In genomic region chr1:12530462-12531168, GRCh38 we compare ENCODE assay signal across 27 cellular contexts.
DNase-seq lines count a peak whose midpoint lies in the region; ATAC-seq, FAIRE-seq and TF ChIP-seq lines count a peak whose summit lies in the region.
"Had no signal": no experiment of that assay in that cellular context is flagged by ENCODE, and none has a peak within 500 bp of the region (broad histone marks: within the 10 kb centered on the region; RNA-seq: fewer than 3 reads in every experiment).

No MANE protein-coding gene starts in this region.

- FAIRE-seq in HepG2 (lab: Jason Lieb, UNC): no peak
- FAIRE-seq: D721Med, GM19239 had no signal

- ATAC-seq in HepG2 (no peak), left lung (peak; percentile 13), upper lobe of right lung (no peak), HG03469 (IDR thresholded peaks at IDR 0.05; ENCODE audit: unreplicated experiment) (no peak)
- ATAC-seq: PC-3, Right ventricle myocardium inferior had no signal

- H4K20me1 ChIP-seq in HepG2 (ENCODE audit: insufficient read depth, low read length): no peaks in the 10 kb centered on the region
- H4K20me1 ChIP-seq: BLaER1 treated with 17β-estradiol and CSF1 and Interleukin-3, amounts not matched to agents 10 nM and 100 nM had no signal

- TF ChIP-seq EP300 in HepG2 (IDR thresholded peaks at IDR 0.05; ENCODE audit: low read depth in 2 of 2, low read length in 2 of 2) (no peak), HepG2 (CRISPR knock-in tag; IDR thresholded peaks at IDR 0.05; ENCODE audit: borderline replicate concordance) (no peak)

- TF ChIP-seq RAD21 in liver (IDR thresholded peaks at IDR 0.05) (peak in 1 of 2 donors; percentile 19), HepG2 (CRISPR knock-in tag; IDR thresholded peaks at IDR 0.05) (no peak)

- H3K79me2 ChIP-seq in HepG2 (ENCODE audit: insufficient read depth, low read length): no peaks in the 10 kb centered on the region

- no peak for TF ChIP-seq POLR2A in HepG2 (IDR thresholded peaks at IDR 0.05; ENCODE audit: insufficient read depth in 1 of 2, low read depth in 2 of 2, low read length in 2 of 2)
- no peak for TF ChIP-seq POLR2A in thyroid gland (IDR thresholded peaks at IDR 0.05)

- no peak overlapping the region for H2AFZ ChIP-seq in HepG2 (ENCODE audit: low read length)

- CTCF ChIA-PET in HepG2 (lab: Yijun Ruan, JAX; ENCODE audit: low intra/inter-chr PET ratio, low total read pairs): no interaction called here

- TF ChIP-seq CTCF in liver (IDR thresholded peaks at IDR 0.05; ENCODE audit: low read depth, low read length, missing input control) (no peak), HepG2 (CRISPR knock-in tag; IDR thresholded peaks at IDR 0.05) (no peak), left lung (IDR thresholded peaks at IDR 0.05) (no peak), upper lobe of right lung (IDR thresholded peaks at IDR 0.05) (no peak), thyroid gland (IDR thresholded peaks at IDR 0.05) (no peak)

- H3K4me2 ChIP-seq in HepG2 (ENCODE audit: low read depth, low read length): no peak overlapping the region

- H3K9ac ChIP-seq in liver (ENCODE audit: low read depth in 1 of 2, low read length in 2 of 2) (no peak overlapping the region), HepG2 (ENCODE audit: insufficient read depth, low read depth, low read length) (no peak overlapping the region)
- H3K9ac ChIP-seq: BLaER1 treated with 17β-estradiol and CSF1 and Interleukin-3, amounts not matched to agents 10 nM and 100 nM had no signal

- POLR2A ChIA-PET in HepG2 (lab: Yijun Ruan, JAX): interaction anchor here (1.3 to 9.3 kb wide), 4 partner anchors 79 to 129 kb away, joined by 4 to 220 read pairs (median 20); partner anchors contain the start of gene DHRS3

- 63% methylated on average over 11 of the region's 11 CpGs for WGBS in liver
- WGBS in HepG2 (ENCODE audit: low lambda C conversion rate): 79% methylated on average over 11 of the region's 11 CpGs
- 83 to 95% methylated on average over 11 of the region's 11 CpGs for WGBS in thyroid gland, 2 donors

- H3K27ac ChIP-seq in liver (ENCODE audit: low read depth in 1 of 2, low read length in 2 of 2) (peak overlapping the region in 1 of 2 donors; percentile 76), HepG2 (ENCODE audit: extremely low read length, insufficient read depth, low read length) (no peak overlapping the region), left lung (peak overlapping the region; percentile 41 to 53), upper lobe of right lung (no peak overlapping the region), thyroid gland (no peak overlapping the region)
- H3K27ac ChIP-seq: BLaER1 treated with 17β-estradiol and CSF1 and Interleukin-3, amounts not matched to agents 10 nM and 100 nM; SJSA1 had no signal

- in situ Hi-C loops in HepG2 (cut with HindIII; ENCODE audit: extremely low pct_ligation_motif_present, low pct_unique_long_range_greater_than_20kb): no loop called here

- no TSS peak for BruUV-seq in HepG2 (replicated peaks; lab: Mats Ljungman, UMichigan)

- no peak for DNase-seq in HepG2 (ENCODE audit: low spot score)
- peak in 1 of 2 donors; percentile 6 for DNase-seq in left lung
- peak; percentile 17 for DNase-seq in posterior vena cava (ENCODE audit: low spot score)
- DNase-seq in upper lobe of right lung: peak; percentile 32
- DNase-seq in thyroid gland: no peak
- no peak for DNase-seq in putamen (ENCODE audit: low spot score)
- DNase-seq: 8988T; AML-193; CD4-positive, alpha-beta T cell; H7; KBM-7; NCI-H1105 treated with DMSO at 0.1 percent for 48 hours; NCI-H146; NCI-H1930; NCI-H2107; NCI-H446; NCI-H524 treated with DMSO at 0.1 percent for 48 hours; NCI-H82; NK-92 treated with Interleukin-12 subunit alpha and Interleukin-12 subunit beta, amount 100 ng/mL, for 24 hours; PC-3 had no signal

- intact Hi-C loops in HepG2 (cut with micrococcal nuclease; ENCODE audit: unreplicated experiment) (no loop called here), left lung (cut with DNase I) (no loop called here), posterior vena cava (cut with DNase I) (no loop called here), upper lobe of right lung (cut with DNase I) (no loop called here), thyroid gland (cut with DNase I) (no loop called here)

- peaks cover 0 to 2% (median 0%) of the 10 kb centered on the region in 4 donors for H3K36me3 ChIP-seq in liver (ENCODE audit: control insufficient read depth in 4 of 4, insufficient read depth in 3 of 4, low read depth in 1 of 4, low read length in 3 of 4)
- H3K36me3 ChIP-seq in HepG2 (replicated peaks in 1 of 2; ENCODE audit: control insufficient read depth in 1 of 2, insufficient read depth in 2 of 2, low read length in 2 of 2): no peaks in the 10 kb centered on the region
- no peaks in the 10 kb centered on the region for H3K36me3 ChIP-seq in left lung
- no peaks in the 10 kb centered on the region for H3K36me3 ChIP-seq in upper lobe of right lung
- no peaks in the 10 kb centered on the region for H3K36me3 ChIP-seq in thyroid gland
- H3K36me3 ChIP-seq: SJSA1 had no signal

- H3K9me3 ChIP-seq in liver (ENCODE audit: control insufficient read depth in 4 of 4, low read length in 3 of 4) (no peaks in the 10 kb centered on the region), HepG2 (ENCODE audit: low read length) (no peaks in the 10 kb centered on the region), left lung (peaks cover 0 to 4% of the 10 kb centered on the region in 2 donors), upper lobe of right lung (no peaks in the 10 kb centered on the region), thyroid gland (no peaks in the 10 kb centered on the region)
- H3K9me3 ChIP-seq: SJSA1 had no signal

- H3K4me3 ChIP-seq in liver (ENCODE audit: low read depth in 1 of 3, low read length in 3 of 3) (no peak overlapping the region), HepG2 (replicated peaks in 1 of 3; ENCODE audit: insufficient read depth in 1 of 3, low read depth in 2 of 3, low read length in 3 of 3) (no peak overlapping the region), left lung (no peak overlapping the region), upper lobe of right lung (no peak overlapping the region), thyroid gland (replicated peaks in 1 of 3) (no peak overlapping the region)
- H3K4me3 ChIP-seq: BLaER1 treated with 17β-estradiol and CSF1 and Interleukin-3, amounts not matched to agents 10 nM and 100 nM; SJSA1 had no signal

- H3K4me1 ChIP-seq in liver (ENCODE audit: control insufficient read depth in 4 of 4, insufficient read depth in 4 of 4, low read length in 3 of 4): peaks cover 10 to 37% (median 22%) of the 10 kb centered on the region in 4 donors
- H3K4me1 ChIP-seq in HepG2 (ENCODE audit: insufficient read depth, low read length): peaks cover 74% of the 10 kb centered on the region
- H3K4me1 ChIP-seq in left lung: peaks cover 21 to 31% of the 10 kb centered on the region in 2 donors
- peaks cover 41% of the 10 kb centered on the region for H3K4me1 ChIP-seq in upper lobe of right lung
- H3K4me1 ChIP-seq in thyroid gland: peaks cover 27 to 28% of the 10 kb centered on the region in 2 donors

- H3K27me3 ChIP-seq in liver (ENCODE audit: control insufficient read depth in 4 of 4, insufficient read depth in 4 of 4, low read length in 3 of 4) (no peaks in the 10 kb centered on the region), HepG2 (ENCODE audit: control insufficient read depth in 1 of 2, insufficient read depth in 2 of 2, low read length in 2 of 2) (no peaks in the 10 kb centered on the region), left lung (no peaks in the 10 kb centered on the region), upper lobe of right lung (no peaks in the 10 kb centered on the region), thyroid gland (no peaks in the 10 kb centered on the region)
- H3K27me3 ChIP-seq: BLaER1 treated with 17β-estradiol and CSF1 and Interleukin-3, amounts not matched to agents 10 nM and 100 nM; SJSA1 had no signal

TF ChIP-seq in liver, 16 proteins besides CTCF, POLR2A, EP300 and RAD21:
- TF ChIP-seq MAX (IDR thresholded peaks at IDR 0.05) (peak; percentile 10), YY1 (IDR thresholded peaks at IDR 0.05) (peak; percentile 16), HNF4A (conservative IDR thresholded peaks at IDR 0.05) (peak in 1 of 2 donors; percentile 29), NR2F2 (IDR thresholded peaks at IDR 0.05) (no peak), RXRA (IDR thresholded peaks at IDR 0.05) (peak; percentile 18 to 52), ATF3 (IDR thresholded peaks at IDR 0.05) (no peak)

TF ChIP-seq in HepG2, 621 proteins besides CTCF, POLR2A, EP300 and RAD21 (continues in another document):
- TF ChIP-seq ZNF251 (CRISPR knock-in tag; IDR thresholded peaks at IDR 0.05): no peak
- TF ChIP-seq, protein P1, sequence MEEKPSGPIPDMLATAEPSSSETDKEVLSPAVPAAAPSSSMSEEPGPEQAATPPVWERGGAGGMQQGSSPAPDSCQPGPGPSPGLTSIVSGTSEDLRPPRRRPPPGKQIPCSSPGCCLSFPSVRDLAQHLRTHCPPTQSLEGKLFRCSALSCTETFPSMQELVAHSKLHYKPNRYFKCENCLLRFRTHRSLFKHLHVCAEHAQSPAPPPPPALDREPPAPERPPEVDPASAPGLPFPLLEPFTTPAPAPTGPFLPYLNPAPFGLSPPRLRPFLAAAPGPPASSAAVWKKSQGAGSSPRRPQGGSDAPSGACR (CRISPR knock-in tag; IDR thresholded peaks at IDR 0.05): no peak
- no peak for TF ChIP-seq SIN3A (IDR thresholded peaks at IDR 0.05; ENCODE audit: borderline replicate concordance, low read depth, low read length)
- TF ChIP-seq NKX3-1 (CRISPR knock-in tag; IDR thresholded peaks at IDR 0.05): no peak
- no peak for TF ChIP-seq HCFC1 (IDR thresholded peaks at IDR 0.05; ENCODE audit: low read depth, low read length)
- TF ChIP-seq, protein P2, sequence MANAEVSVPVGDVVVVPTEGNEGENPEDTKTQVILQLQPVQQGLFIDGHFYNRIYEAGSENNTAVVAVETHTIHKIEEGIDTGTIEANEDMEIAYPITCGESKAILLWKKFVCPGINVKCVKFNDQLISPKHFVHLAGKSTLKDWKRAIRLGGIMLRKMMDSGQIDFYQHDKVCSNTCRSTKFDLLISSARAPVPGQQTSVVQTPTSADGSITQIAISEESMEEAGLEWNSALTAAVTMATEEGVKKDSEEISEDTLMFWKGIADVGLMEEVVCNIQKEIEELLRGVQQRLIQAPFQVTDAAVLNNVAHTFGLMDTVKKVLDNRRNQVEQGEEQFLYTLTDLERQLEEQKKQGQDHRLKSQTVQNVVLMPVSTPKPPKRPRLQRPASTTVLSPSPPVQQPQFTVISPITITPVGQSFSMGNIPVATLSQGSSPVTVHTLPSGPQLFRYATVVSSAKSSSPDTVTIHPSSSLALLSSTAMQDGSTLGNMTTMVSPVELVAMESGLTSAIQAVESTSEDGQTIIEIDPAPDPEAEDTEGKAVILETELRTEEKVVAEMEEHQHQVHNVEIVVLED (CRISPR knock-in tag; IDR thresholded peaks at IDR 0.05; ENCODE audit: borderline replicate concordance): no peak

Comparison
In these comparisons a context has a peak if more than half of its experiments do, and no peak if none do; other contexts are left out.
1. H3K27ac ChIP-seq: peak in left lung (2 of 2); none in HepG2 (single experiment), upper lobe of right lung (single experiment) and thyroid gland (0 of 3).
2. DNase-seq: peak in posterior vena cava (single experiment) and upper lobe of right lung (single experiment); none in HepG2 (single experiment), thyroid gland (0 of 2) and putamen (single experiment).